1 cellular context compared by ENCODE assay signal in genomic region chr6:166383817-166384363, GRCh38.
TF ChIP-seq lines count a peak whose summit lies in the region.

No MANE protein-coding gene starts in this region.

TF ChIP-seq in HEK293, 187 proteins besides CTCF, POLR2A, EP300 and RAD21:
- TF ChIP-seq ZNF580 (tag by site-specific recombination; IDR thresholded peaks at IDR 0.05): 0 out of 2 replicates have a peak, but pooled peaks have one; percentile 18
- TF ChIP-seq ZEB2 (tag by site-specific recombination; IDR thresholded peaks at IDR 0.05): peak; percentile 26; the same call in 1 of the 2 replicates
- peak; percentile 49 for TF ChIP-seq ZNF335 (tag by site-specific recombination; conservative IDR thresholded peaks at IDR 0.05)
- peak; percentile 99 for TF ChIP-seq ZNF121 (tag by site-specific recombination; IDR thresholded peaks at IDR 0.05)
- peak; percentile 46; the same call in 1 of the 2 replicates for TF ChIP-seq KLF1 (tag by site-specific recombination; IDR thresholded peaks at IDR 0.05)
- TF ChIP-seq GLIS1 (tag by site-specific recombination; IDR thresholded peaks at IDR 0.05): peak; percentile 16; the same call in 1 of the 2 replicates
- peak; percentile 68 for TF ChIP-seq FEZF1 (tag by site-specific recombination; IDR thresholded peaks at IDR 0.05)
